ENCODE assay signal across 24 cellular contexts in the genomic region with DNA sequence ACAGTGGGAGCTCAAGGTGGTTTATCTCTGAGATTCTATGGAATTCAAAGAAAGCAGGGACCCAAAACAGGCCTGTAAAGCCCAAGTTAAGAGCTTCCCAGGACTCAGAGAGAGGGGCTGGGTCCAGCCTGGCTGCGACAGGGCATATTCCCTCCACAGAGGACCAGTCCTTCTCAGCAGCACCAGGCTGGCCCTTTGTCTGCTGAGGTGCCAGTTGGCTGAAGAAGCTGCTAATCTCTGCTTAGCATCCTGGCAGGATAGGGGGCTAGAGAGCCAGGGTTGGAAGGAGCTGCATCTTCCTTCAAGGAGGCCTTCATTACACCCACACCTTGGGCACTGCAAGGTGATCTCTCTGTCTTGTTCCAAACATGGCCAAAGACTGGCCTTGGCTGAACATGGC.
"Had no signal": no experiment of that assay in that cellular context is flagged by ENCODE, and none has a peak within 500 bp of the region (broad histone marks: within the 10 kb centered on the region; RNA-seq: fewer than 3 reads in every experiment).

No MANE protein-coding gene starts in this region.

- H3K4me1 ChIP-seq: left lung, stomach, testis, thyroid gland, transverse colon, upper lobe of right lung had no signal

- H3K27me3 ChIP-seq: testis, thyroid gland, transverse colon, upper lobe of right lung had no signal

- FAIRE-seq: kidney, urothelium cell line had no signal

- H3K9me3 ChIP-seq: testis, thyroid gland, transverse colon, upper lobe of right lung had no signal

- DNase-seq: hippocampal formation; kidney; left colon; left lung; midbrain; mucosa of descending colon; naive thymus-derived CD4-positive, alpha-beta T cell; nucleus accumbens; right cardiac atrium; stimulated activated CD4-positive, alpha-beta T cell treated with anti-CD3 and anti-CD28 coated beads, Interleukin-12 subunit alpha, Interleukin-12 subunit beta, amount 100 ng/mL, for 4 hours; stimulated activated CD4-positive, alpha-beta T cell treated with anti-CD3 and anti-CD28 coated beads, Interleukin-15, amount 100 ng/mL, for 24 hours; stimulated activated CD4-positive, alpha-beta T cell treated with anti-CD3 and anti-CD28 coated beads, Interleukin-2, amount 100 ng/mL, for 24 hours; stimulated activated CD4-positive, alpha-beta T cell treated with anti-CD3 and anti-CD28 coated beads, Interleukin-4, amount 100 ng/mL, for 1 hour; stimulated activated naive B cell treated with anti-CD40 and anti-IgM and Interleukin-4, amounts not matched to agents 10 μg/mL and 1 μg/mL and 100 μg/mL, for 72 hours; stimulated activated naive CD8-positive, alpha-beta T cell treated with anti-CD3 and anti-CD28 coated beads, Interleukin-15, Interleukin-2, amounts not matched to agents 100 U/mL and 50 U/mL, for 24 hours; stomach; testis; thyroid gland; transverse colon; upper lobe of right lung had no signal

- ATAC-seq: left colon; left lung; mucosa of descending colon; naive thymus-derived CD4-positive, alpha-beta T cell; natural killer cell treated with Interleukin-12 subunit alpha and Interleukin-12 subunit beta and Interleukin-15 and Interleukin-18, amount 100 ng/mL, for 72 hours; right cardiac atrium; sciatic nerve; stimulated activated naive B cell treated with anti-CD40 and anti-IgM and Interleukin-4, amounts not matched to agents 10 μg/mL and 1 μg/mL and 100 μg/mL, for 72 hours; stimulated activated naive CD8-positive, alpha-beta T cell treated with anti-CD3 and anti-CD28 coated beads, Interleukin-15, Interleukin-2, amounts not matched to agents 100 U/mL and 50 U/mL, for 24 hours; upper lobe of right lung had no signal

- H3K4me3 ChIP-seq: left lung, mucosa of descending colon, skin epidermis, stomach, testis, thyroid gland, transverse colon, upper lobe of right lung had no signal

- H3K27ac ChIP-seq: left lung, skin epidermis, stomach, testis, thyroid gland, transverse colon, upper lobe of right lung had no signal

- H3K36me3 ChIP-seq: left lung, stomach, thyroid gland, transverse colon, upper lobe of right lung had no signal
